ENCODE assay signal across 1 cellular context in the genomic region with DNA sequence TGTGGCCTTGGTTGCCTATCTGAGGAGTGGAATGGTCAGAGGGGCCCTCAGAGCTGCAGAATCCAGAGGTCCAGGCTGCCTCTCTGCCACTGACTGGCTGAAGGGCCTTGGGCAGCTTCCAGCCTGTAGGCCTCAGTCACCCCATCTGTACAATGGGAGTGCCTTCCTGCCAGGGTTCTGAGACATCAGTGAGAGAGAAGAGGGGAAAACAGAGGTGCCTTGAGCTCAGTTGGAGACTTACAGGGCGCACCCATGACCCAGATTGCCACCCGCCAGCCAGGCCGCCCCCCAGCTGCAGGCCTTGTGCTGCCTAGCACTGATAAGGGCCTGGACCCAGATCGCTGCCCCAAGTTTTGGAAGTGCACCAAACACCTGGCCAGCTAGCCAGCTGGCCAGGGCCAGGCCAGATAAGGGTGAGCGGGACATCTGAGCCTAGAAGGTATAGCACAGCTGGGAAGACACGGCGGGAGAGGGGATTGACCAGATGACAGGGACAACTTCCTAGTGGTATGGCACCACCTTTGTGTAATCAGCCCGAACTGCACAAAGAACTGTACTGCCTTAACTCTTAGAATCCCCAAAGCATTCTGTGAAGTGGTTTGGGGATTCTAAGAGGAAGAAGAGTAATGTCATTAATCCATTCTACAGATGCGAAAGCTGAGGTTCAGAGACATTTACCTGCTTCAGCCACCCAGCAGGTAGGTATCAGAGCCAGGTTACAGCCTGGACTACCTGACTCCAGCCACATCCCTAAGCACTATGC.
TF ChIP-seq lines count a peak whose summit lies in the region.

No MANE protein-coding gene starts in this region.

TF ChIP-seq in K562, 482 proteins besides CTCF, POLR2A, EP300 and RAD21 (continued from another document and continues in another):
- TF ChIP-seq, protein P1, sequence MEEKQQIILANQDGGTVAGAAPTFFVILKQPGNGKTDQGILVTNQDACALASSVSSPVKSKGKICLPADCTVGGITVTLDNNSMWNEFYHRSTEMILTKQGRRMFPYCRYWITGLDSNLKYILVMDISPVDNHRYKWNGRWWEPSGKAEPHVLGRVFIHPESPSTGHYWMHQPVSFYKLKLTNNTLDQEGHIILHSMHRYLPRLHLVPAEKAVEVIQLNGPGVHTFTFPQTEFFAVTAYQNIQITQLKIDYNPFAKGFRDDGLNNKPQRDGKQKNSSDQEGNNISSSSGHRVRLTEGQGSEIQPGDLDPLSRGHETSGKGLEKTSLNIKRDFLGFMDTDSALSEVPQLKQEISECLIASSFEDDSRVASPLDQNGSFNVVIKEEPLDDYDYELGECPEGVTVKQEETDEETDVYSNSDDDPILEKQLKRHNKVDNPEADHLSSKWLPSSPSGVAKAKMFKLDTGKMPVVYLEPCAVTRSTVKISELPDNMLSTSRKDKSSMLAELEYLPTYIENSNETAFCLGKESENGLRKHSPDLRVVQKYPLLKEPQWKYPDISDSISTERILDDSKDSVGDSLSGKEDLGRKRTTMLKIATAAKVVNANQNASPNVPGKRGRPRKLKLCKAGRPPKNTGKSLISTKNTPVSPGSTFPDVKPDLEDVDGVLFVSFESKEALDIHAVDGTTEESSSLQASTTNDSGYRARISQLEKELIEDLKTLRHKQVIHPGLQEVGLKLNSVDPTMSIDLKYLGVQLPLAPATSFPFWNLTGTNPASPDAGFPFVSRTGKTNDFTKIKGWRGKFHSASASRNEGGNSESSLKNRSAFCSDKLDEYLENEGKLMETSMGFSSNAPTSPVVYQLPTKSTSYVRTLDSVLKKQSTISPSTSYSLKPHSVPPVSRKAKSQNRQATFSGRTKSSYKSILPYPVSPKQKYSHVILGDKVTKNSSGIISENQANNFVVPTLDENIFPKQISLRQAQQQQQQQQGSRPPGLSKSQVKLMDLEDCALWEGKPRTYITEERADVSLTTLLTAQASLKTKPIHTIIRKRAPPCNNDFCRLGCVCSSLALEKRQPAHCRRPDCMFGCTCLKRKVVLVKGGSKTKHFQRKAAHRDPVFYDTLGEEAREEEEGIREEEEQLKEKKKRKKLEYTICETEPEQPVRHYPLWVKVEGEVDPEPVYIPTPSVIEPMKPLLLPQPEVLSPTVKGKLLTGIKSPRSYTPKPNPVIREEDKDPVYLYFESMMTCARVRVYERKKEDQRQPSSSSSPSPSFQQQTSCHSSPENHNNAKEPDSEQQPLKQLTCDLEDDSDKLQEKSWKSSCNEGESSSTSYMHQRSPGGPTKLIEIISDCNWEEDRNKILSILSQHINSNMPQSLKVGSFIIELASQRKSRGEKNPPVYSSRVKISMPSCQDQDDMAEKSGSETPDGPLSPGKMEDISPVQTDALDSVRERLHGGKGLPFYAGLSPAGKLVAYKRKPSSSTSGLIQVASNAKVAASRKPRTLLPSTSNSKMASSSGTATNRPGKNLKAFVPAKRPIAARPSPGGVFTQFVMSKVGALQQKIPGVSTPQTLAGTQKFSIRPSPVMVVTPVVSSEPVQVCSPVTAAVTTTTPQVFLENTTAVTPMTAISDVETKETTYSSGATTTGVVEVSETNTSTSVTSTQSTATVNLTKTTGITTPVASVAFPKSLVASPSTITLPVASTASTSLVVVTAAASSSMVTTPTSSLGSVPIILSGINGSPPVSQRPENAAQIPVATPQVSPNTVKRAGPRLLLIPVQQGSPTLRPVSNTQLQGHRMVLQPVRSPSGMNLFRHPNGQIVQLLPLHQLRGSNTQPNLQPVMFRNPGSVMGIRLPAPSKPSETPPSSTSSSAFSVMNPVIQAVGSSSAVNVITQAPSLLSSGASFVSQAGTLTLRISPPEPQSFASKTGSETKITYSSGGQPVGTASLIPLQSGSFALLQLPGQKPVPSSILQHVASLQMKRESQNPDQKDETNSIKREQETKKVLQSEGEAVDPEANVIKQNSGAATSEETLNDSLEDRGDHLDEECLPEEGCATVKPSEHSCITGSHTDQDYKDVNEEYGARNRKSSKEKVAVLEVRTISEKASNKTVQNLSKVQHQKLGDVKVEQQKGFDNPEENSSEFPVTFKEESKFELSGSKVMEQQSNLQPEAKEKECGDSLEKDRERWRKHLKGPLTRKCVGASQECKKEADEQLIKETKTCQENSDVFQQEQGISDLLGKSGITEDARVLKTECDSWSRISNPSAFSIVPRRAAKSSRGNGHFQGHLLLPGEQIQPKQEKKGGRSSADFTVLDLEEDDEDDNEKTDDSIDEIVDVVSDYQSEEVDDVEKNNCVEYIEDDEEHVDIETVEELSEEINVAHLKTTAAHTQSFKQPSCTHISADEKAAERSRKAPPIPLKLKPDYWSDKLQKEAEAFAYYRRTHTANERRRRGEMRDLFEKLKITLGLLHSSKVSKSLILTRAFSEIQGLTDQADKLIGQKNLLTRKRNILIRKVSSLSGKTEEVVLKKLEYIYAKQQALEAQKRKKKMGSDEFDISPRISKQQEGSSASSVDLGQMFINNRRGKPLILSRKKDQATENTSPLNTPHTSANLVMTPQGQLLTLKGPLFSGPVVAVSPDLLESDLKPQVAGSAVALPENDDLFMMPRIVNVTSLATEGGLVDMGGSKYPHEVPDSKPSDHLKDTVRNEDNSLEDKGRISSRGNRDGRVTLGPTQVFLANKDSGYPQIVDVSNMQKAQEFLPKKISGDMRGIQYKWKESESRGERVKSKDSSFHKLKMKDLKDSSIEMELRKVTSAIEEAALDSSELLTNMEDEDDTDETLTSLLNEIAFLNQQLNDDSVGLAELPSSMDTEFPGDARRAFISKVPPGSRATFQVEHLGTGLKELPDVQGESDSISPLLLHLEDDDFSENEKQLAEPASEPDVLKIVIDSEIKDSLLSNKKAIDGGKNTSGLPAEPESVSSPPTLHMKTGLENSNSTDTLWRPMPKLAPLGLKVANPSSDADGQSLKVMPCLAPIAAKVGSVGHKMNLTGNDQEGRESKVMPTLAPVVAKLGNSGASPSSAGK (IDR thresholded peaks at IDR 0.05): no peak
- no peak for TF ChIP-seq MCM3 (IDR thresholded peaks at IDR 0.05)
- no peak for TF ChIP-seq NR4A1 (CRISPR knock-in tag; IDR thresholded peaks at IDR 0.05)
- peak; percentile 98 for TF ChIP-seq NR4A1 (tag; IDR thresholded peaks at IDR 0.05)
- no peak for TF ChIP-seq SMAD3 (CRISPR knock-in tag; conservative IDR thresholded peaks at IDR 0.05)
- no peak for TF ChIP-seq ZNF253 (CRISPR knock-in tag; conservative IDR thresholded peaks at IDR 0.05)
- TF ChIP-seq SNIP1 (IDR thresholded peaks at IDR 0.05; ENCODE audit: low read depth): no peak
- TF ChIP-seq NUFIP1 (IDR thresholded peaks at IDR 0.05; ENCODE audit: partially characterized antibody): peak; percentile 25
- 0 out of 2 replicates have a peak, but pooled peaks have one; percentile 63 for TF ChIP-seq KDM2B (CRISPR knock-in tag; IDR thresholded peaks at IDR 0.05)
- TF ChIP-seq PML (IDR thresholded peaks at IDR 0.05; ENCODE audit: low read length): peak; percentile 99
- peak; percentile 98 for TF ChIP-seq HDAC3 (IDR thresholded peaks at IDR 0.05; ENCODE audit: borderline replicate concordance, partially characterized antibody)
- peak; percentile 100 for TF ChIP-seq GATA2 (CRISPR knock-in tag; IDR thresholded peaks at IDR 0.05)
- TF ChIP-seq, protein P2, sequence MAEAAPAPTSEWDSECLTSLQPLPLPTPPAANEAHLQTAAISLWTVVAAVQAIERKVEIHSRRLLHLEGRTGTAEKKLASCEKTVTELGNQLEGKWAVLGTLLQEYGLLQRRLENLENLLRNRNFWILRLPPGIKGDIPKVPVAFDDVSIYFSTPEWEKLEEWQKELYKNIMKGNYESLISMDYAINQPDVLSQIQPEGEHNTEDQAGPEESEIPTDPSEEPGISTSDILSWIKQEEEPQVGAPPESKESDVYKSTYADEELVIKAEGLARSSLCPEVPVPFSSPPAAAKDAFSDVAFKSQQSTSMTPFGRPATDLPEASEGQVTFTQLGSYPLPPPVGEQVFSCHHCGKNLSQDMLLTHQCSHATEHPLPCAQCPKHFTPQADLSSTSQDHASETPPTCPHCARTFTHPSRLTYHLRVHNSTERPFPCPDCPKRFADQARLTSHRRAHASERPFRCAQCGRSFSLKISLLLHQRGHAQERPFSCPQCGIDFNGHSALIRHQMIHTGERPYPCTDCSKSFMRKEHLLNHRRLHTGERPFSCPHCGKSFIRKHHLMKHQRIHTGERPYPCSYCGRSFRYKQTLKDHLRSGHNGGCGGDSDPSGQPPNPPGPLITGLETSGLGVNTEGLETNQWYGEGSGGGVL (CRISPR knock-in tag; IDR thresholded peaks at IDR 0.05): peak; percentile 12; the same call in 1 of the 2 replicates
- peak; percentile 79; the same call in 1 of the 2 replicates for TF ChIP-seq ZEB2 (IDR thresholded peaks at IDR 0.05)
- TF ChIP-seq KLF16 (IDR thresholded peaks at IDR 0.05): peak; percentile 99
- no peak; the same call in 1 of the 2 replicates for TF ChIP-seq EP400 (IDR thresholded peaks at IDR 0.05)
- TF ChIP-seq SMARCB1 (IDR thresholded peaks at IDR 0.05; ENCODE audit: insufficient read length, low read depth): peak; percentile 80
- TF ChIP-seq CHD1 (IDR thresholded peaks at IDR 0.05; ENCODE audit: low read length): no peak
- no peak for TF ChIP-seq ZFP1 (CRISPR knock-in tag; IDR thresholded peaks at IDR 0.05)
- peak; percentile 71 for TF ChIP-seq CREM (IDR thresholded peaks at IDR 0.05; ENCODE audit: low read depth)
- TF ChIP-seq FOXM1 (IDR thresholded peaks at IDR 0.05; ENCODE audit: low read depth): peak; percentile 99
- TF ChIP-seq FOXM1 (CRISPR knock-in tag; IDR thresholded peaks at IDR 0.05; ENCODE audit: low read depth): 0 out of 2 replicates have a peak, but pooled peaks have one; percentile 22
- TF ChIP-seq KLF10 (CRISPR knock-in tag; IDR thresholded peaks at IDR 0.05): no peak
- peak; percentile 100 for TF ChIP-seq POLR2AphosphoS5 (IDR thresholded peaks at IDR 0.05; ENCODE audit: control insufficient read depth, insufficient read depth, low read depth, low read length)
- peak; percentile 92 for TF ChIP-seq ZNF24 (IDR thresholded peaks at IDR 0.05)
- no peak for TF ChIP-seq TGIF2 (CRISPR knock-in tag; IDR thresholded peaks at IDR 0.05)
- TF ChIP-seq BCOR (IDR thresholded peaks at IDR 0.05): peak; percentile 99
- TF ChIP-seq ARID2 (IDR thresholded peaks at IDR 0.05): no peak
- TF ChIP-seq, protein P3, sequence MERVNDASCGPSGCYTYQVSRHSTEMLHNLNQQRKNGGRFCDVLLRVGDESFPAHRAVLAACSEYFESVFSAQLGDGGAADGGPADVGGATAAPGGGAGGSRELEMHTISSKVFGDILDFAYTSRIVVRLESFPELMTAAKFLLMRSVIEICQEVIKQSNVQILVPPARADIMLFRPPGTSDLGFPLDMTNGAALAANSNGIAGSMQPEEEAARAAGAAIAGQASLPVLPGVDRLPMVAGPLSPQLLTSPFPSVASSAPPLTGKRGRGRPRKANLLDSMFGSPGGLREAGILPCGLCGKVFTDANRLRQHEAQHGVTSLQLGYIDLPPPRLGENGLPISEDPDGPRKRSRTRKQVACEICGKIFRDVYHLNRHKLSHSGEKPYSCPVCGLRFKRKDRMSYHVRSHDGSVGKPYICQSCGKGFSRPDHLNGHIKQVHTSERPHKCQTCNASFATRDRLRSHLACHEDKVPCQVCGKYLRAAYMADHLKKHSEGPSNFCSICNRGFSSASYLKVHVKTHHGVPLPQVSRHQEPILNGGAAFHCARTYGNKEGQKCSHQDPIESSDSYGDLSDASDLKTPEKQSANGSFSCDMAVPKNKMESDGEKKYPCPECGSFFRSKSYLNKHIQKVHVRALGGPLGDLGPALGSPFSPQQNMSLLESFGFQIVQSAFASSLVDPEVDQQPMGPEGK (CRISPR knock-in tag; IDR thresholded peaks at IDR 0.05; ENCODE audit: borderline replicate concordance): no peak
- peak; percentile 66 for TF ChIP-seq TRIM28 (IDR thresholded peaks at IDR 0.05)
- TF ChIP-seq, protein P4, sequence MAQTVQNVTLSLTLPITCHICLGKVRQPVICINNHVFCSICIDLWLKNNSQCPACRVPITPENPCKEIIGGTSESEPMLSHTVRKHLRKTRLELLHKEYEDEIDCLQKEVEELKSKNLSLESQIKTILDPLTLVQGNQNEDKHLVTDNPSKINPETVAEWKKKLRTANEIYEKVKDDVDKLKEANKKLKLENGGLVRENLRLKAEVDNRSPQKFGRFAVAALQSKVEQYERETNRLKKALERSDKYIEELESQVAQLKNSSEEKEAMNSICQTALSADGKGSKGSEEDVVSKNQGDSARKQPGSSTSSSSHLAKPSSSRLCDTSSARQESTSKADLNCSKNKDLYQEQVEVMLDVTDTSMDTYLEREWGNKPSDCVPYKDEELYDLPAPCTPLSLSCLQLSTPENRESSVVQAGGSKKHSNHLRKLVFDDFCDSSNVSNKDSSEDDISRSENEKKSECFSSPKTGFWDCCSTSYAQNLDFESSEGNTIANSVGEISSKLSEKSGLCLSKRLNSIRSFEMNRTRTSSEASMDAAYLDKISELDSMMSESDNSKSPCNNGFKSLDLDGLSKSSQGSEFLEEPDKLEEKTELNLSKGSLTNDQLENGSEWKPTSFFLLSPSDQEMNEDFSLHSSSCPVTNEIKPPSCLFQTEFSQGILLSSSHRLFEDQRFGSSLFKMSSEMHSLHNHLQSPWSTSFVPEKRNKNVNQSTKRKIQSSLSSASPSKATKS (CRISPR knock-in tag; IDR thresholded peaks at IDR 0.05): no peak
- peak; percentile 32; the same call in 1 of the 2 replicates for TF ChIP-seq NFE2L1 (tag; IDR thresholded peaks at IDR 0.05; ENCODE audit: borderline replicate concordance, low read depth)
- TF ChIP-seq KAT8 (IDR thresholded peaks at IDR 0.05; ENCODE audit: low read depth): no peak
- TF ChIP-seq ZBTB7A (IDR thresholded peaks at IDR 0.05; ENCODE audit: borderline replicate concordance, control insufficient read depth, low read depth, low read length): peak; percentile 71; the same call in 1 of the 2 replicates
- peak; percentile 99 for TF ChIP-seq ZNF589 (CRISPR knock-in tag; IDR thresholded peaks at IDR 0.05; ENCODE audit: low read depth)
- no peak for TF ChIP-seq ZNF695 (CRISPR knock-in tag; IDR thresholded peaks at IDR 0.05)
- peak; percentile 90 for TF ChIP-seq KLF1 (tag; IDR thresholded peaks at IDR 0.05)
- TF ChIP-seq NEUROD1 (IDR thresholded peaks at IDR 0.05; ENCODE audit: borderline replicate concordance, low read depth, low read length, partially characterized antibody): peak; percentile 70
- TF ChIP-seq, protein P5, sequence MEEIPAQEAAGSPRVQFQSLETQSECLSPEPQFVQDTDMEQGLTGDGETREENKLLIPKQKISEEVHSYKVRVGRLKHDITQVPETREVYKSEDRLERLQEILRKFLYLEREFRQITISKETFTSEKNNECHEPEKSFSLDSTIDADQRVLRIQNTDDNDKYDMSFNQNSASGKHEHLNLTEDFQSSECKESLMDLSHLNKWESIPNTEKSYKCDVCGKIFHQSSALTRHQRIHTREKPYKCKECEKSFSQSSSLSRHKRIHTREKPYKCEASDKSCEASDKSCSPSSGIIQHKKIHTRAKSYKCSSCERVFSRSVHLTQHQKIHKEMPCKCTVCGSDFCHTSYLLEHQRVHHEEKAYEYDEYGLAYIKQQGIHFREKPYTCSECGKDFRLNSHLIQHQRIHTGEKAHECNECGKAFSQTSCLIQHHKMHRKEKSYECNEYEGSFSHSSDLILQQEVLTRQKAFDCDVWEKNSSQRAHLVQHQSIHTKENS (CRISPR knock-in tag; IDR thresholded peaks at IDR 0.05): no peak
- no peak for TF ChIP-seq SPI1 (IDR thresholded peaks at IDR 0.05; ENCODE audit: borderline replicate concordance, low read depth, low read length)
- TF ChIP-seq JUNB (CRISPR knock-in tag; conservative IDR thresholded peaks at IDR 0.05): no peak
- TF ChIP-seq ZNF124 (CRISPR knock-in tag; IDR thresholded peaks at IDR 0.05): no peak
- peak; percentile 100 for TF ChIP-seq PHB2 (IDR thresholded peaks at IDR 0.05; ENCODE audit: low read depth)
- TF ChIP-seq, protein P6, sequence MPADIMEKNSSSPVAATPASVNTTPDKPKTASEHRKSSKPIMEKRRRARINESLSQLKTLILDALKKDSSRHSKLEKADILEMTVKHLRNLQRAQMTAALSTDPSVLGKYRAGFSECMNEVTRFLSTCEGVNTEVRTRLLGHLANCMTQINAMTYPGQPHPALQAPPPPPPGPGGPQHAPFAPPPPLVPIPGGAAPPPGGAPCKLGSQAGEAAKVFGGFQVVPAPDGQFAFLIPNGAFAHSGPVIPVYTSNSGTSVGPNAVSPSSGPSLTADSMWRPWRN (IDR thresholded peaks at IDR 0.05; ENCODE audit: low read depth): peak; percentile 97
- TF ChIP-seq ZNF133 (CRISPR knock-in tag; IDR thresholded peaks at IDR 0.05): no peak
- no peak for TF ChIP-seq MCM7 (IDR thresholded peaks at IDR 0.05)
